In the genomic region with DNA sequence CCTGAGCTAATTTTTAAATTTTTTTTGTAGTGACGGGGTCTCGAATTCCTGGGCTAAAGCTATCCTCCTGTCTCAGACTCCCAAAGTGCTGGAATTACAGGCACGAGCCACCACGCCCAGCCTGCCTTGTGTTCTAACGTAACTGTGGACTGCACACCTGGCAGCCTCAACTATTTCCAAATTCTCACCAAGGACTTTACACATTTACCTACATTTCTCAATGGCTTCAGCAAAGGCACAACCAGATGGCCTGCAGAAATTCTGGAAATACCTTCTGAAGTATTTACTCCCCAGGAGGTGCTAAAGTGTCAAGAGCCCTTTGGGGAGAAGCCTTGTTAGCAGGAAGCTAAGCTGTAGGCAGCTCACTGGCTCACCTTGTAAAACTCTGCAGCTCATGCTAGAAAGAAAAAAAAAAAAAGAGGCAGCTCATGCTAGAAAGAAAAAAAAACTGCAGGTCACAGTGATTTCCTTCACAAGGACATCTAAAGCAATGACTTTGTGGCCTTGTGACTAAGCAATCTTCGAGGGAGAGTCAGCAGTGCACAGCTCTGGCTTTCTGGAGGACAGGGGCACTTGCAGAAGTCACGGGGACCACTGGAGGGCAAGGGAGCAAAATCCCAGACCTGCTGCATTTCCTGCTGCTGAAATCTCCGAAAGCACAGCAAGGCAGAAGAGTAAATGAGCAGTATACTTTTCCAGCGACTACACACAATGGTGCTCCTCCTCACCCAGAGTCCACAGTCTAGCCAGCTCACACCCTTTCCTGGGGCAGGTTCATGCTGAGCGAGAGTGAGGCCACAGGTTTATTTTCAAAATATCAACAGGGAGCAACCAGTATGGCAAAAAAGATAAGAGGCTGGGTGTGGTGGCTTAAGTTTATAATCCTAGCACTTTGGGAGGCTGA, we compare ENCODE assay signal across 10 cellular contexts. TPM values are rescaled to one million over a fixed set of nuclear protein-coding genes. Genes with fewer than 3 reads are reported as not detected.
DNase-seq lines count a peak whose midpoint lies in the region; ATAC-seq and TF ChIP-seq lines count a peak whose summit lies in the region.
"Had no signal": no experiment of that assay in that cellular context is flagged by ENCODE, and none has a peak within 500 bp of the region (broad histone marks: within the 10 kb centered on the region; RNA-seq: fewer than 3 reads in every experiment).

No MANE protein-coding gene starts in this region.

- no peaks in the 10 kb centered on the region for H3K36me3 ChIP-seq in Loucy (ENCODE audit: insufficient read depth, low read length)

- H3K9ac ChIP-seq in Loucy (ENCODE audit: low read depth, low read length, poor library complexity, severe bottlenecking): no peak overlapping the region

- ATAC-seq in HG02610 (IDR thresholded peaks at IDR 0.05; ENCODE audit: unreplicated experiment): no peak
- ATAC-seq: GM12878 had no signal

- H3K9me3 Mint-ChIP-seq in endothelial cell (ENCODE audit: unreplicated experiment): no peaks in the 10 kb centered on the region
- H3K9me3 Mint-ChIP-seq: CD14-positive monocyte had no signal

- H3K9me2 ChIP-seq in Loucy (replicated peaks; ENCODE audit: low read depth, low read length): no peaks in the 10 kb centered on the region

- no peaks in the 10 kb centered on the region for H4K20me1 ChIP-seq in Loucy (ENCODE audit: insufficient read depth, low read length, poor library complexity, severe bottlenecking)

- H3K4me3 Mint-ChIP-seq in endothelial cell (ENCODE audit: unreplicated experiment): no peak overlapping the region
- H3K4me3 Mint-ChIP-seq: CD14-positive monocyte had no signal

- no peaks in the 10 kb centered on the region for H3F3A ChIP-seq in Loucy (ENCODE audit: low read depth)

- H3K4me2 ChIP-seq in Loucy (ENCODE audit: low read depth, low read length, poor library complexity, severe bottlenecking): no peak overlapping the region

- DNase-seq in DMS79 treated with DMSO at 0.1 percent for 48 hours (lab: John Stamatoyannopoulos, UW): peak; percentile 89
- DNase-seq in endothelial cell (ENCODE audit: low spot score): peak; percentile 37
- DNase-seq in mucosa of gallbladder (ENCODE audit: low spot score): peak; percentile 43
- no peak for DNase-seq in GM03348 (ENCODE audit: low spot score)
- no peak for DNase-seq in GM13977 (ENCODE audit: low spot score)
- DNase-seq in NCI-H2029 treated with DMSO at 0.1 percent for 48 hours (lab: John Stamatoyannopoulos, UW): no peak

- no peak overlapping the region for H2AFZ ChIP-seq in Loucy (ENCODE audit: low read length)

- no peaks in the 10 kb centered on the region for H3K9me3 ChIP-seq in Loucy (ENCODE audit: insufficient read depth, low read depth, low read length)

- H3K36me3 Mint-ChIP-seq in endothelial cell (ENCODE audit: low read depth, unreplicated experiment): no peaks in the 10 kb centered on the region
- H3K36me3 Mint-ChIP-seq: CD14-positive monocyte had no signal

- TF ChIP-seq CTCF in Loucy (conservative IDR thresholded peaks at IDR 0.05; ENCODE audit: low read length) (peak; percentile 15; the same call in 1 of the 2 replicates), endothelial cell (IDR thresholded peaks at IDR 0.05; ENCODE audit: unreplicated experiment) (no peak), GM13977 (IDR thresholded peaks at IDR 0.05; ENCODE audit: extremely low read depth, insufficient read depth, missing control alignments) (no peak)

- H3K4me1 Mint-ChIP-seq in endothelial cell (ENCODE audit: unreplicated experiment): peaks cover 6% of the 10 kb centered on the region
- H3K4me1 Mint-ChIP-seq: CD14-positive monocyte had no signal

- no peaks in the 10 kb centered on the region for H3K27me3 ChIP-seq in Loucy (ENCODE audit: insufficient read depth, low read length, poor library complexity, severe bottlenecking)

- no peaks in the 10 kb centered on the region for H3K4me1 ChIP-seq in Loucy (ENCODE audit: insufficient read depth, low read length, poor library complexity, severe bottlenecking)

- peaks cover 2% of the 10 kb centered on the region for H3K27me3 Mint-ChIP-seq in endothelial cell (ENCODE audit: unreplicated experiment)

- in situ Hi-C loops in GM13977 (cut with MboI; ENCODE audit: low pct_unique_long_range_greater_than_20kb, low sequenced_read_pairs, unreplicated experiment): no loop called here

- no peak overlapping the region for H3K4me3 ChIP-seq in Loucy (ENCODE audit: low read length, poor library complexity, severe bottlenecking)
- H3K4me3 ChIP-seq: GM12878 had no signal

- peak overlapping the region; percentile 61 for H3K27ac Mint-ChIP-seq in endothelial cell (ENCODE audit: unreplicated experiment)
- H3K27ac Mint-ChIP-seq: CD14-positive monocyte had no signal

- no peaks in the 10 kb centered on the region for H3K79me2 ChIP-seq in Loucy (ENCODE audit: insufficient read depth, low read length)

RNA-seq across cellular contexts. Expression of a gene that starts 40.4 kb away (rescaled TPM):
- total RNA-seq in endothelial cell (ENCODE audit: unreplicated experiment) (20.6 TPM), mucosa of gallbladder (55.8 TPM)

Comparison
In these comparisons a context has a peak if more than half of its experiments do, and no peak if none do; other contexts are left out.
1. DNase-seq: peak in DMS79 treated with DMSO at 0.1 percent for 48 hours (single experiment), endothelial cell (single experiment) and mucosa of gallbladder (single experiment); none in GM03348 (single experiment), GM13977 (single experiment) and NCI-H2029 treated with DMSO at 0.1 percent for 48 hours (single experiment).